In genomic region chr1:235069577-235070563, GRCh38 we compare ENCODE assay signal across 1 cellular context.
TF ChIP-seq lines count a peak whose summit lies in the region.

No MANE protein-coding gene starts in this region.

TF ChIP-seq in HepG2, 621 proteins besides CTCF, POLR2A, EP300 and RAD21 (continued from another document and continues in another):
- no peak for TF ChIP-seq GZF1 (CRISPR knock-in tag; IDR thresholded peaks at IDR 0.05)
- no peak for TF ChIP-seq ZNF318 (CRISPR knock-in tag; IDR thresholded peaks at IDR 0.05)
- no peak for TF ChIP-seq CC2D1A (CRISPR knock-in tag; IDR thresholded peaks at IDR 0.05)
- peak; percentile 46; the same call in 1 of the 2 replicates for TF ChIP-seq KAT7 (CRISPR knock-in tag; IDR thresholded peaks at IDR 0.05; ENCODE audit: borderline replicate concordance)
- no peak for TF ChIP-seq ATF7-NPFF (CRISPR knock-in tag; IDR thresholded peaks at IDR 0.05; ENCODE audit: low read depth)
- no peak for TF ChIP-seq ZNF20 (CRISPR knock-in tag; IDR thresholded peaks at IDR 0.05)
- TF ChIP-seq XRCC5 (optimal IDR thresholded peaks at IDR 0.05; ENCODE audit: low read length), result peak; percentile 44
- TF ChIP-seq ZNF503 (CRISPR knock-in tag; IDR thresholded peaks at IDR 0.05), result peak; percentile 57; the same call in 1 of the 2 replicates
- no peak for TF ChIP-seq LBX2 (CRISPR knock-in tag; IDR thresholded peaks at IDR 0.05; ENCODE audit: borderline replicate concordance)
- peak; percentile 92 for TF ChIP-seq SALL1 (CRISPR knock-in tag; IDR thresholded peaks at IDR 0.05)
- no peak for TF ChIP-seq DDIT3 (CRISPR knock-in tag; IDR thresholded peaks at IDR 0.05)
- no peak; the same call in 1 of the 2 replicates for TF ChIP-seq ZNF317 (CRISPR knock-in tag; IDR thresholded peaks at IDR 0.05)
- TF ChIP-seq KDM5A (IDR thresholded peaks at IDR 0.05; ENCODE audit: borderline replicate concordance, low read length), result no peak
- peak; percentile 90 for TF ChIP-seq SRSF1 (optimal IDR thresholded peaks at IDR 0.05; ENCODE audit: low read depth, low read length)
- no peak; the same call in 1 of the 2 replicates for TF ChIP-seq BCL3 (CRISPR knock-in tag; IDR thresholded peaks at IDR 0.05)
- peak; percentile 34; the same call in 1 of the 2 replicates for TF ChIP-seq ZNF350 (CRISPR knock-in tag; IDR thresholded peaks at IDR 0.05; ENCODE audit: borderline replicate concordance, low read depth)
- TF ChIP-seq ZNF598 (CRISPR knock-in tag; IDR thresholded peaks at IDR 0.05; ENCODE audit: borderline replicate concordance), result peak; percentile 76; the same call in 1 of the 2 replicates
- TF ChIP-seq CEBPZ (IDR thresholded peaks at IDR 0.05; ENCODE audit: low read length), result no peak
- no peak for TF ChIP-seq JDP2 (CRISPR knock-in tag; IDR thresholded peaks at IDR 0.05; ENCODE audit: borderline replicate concordance)
- peak; percentile 92 for TF ChIP-seq FOSL2 (CRISPR knock-in tag; IDR thresholded peaks at IDR 0.05)
- no peak for TF ChIP-seq ZNF530 (CRISPR knock-in tag; IDR thresholded peaks at IDR 0.05; ENCODE audit: low read depth)
- 0 out of 2 replicates have a peak, but pooled peaks have one; percentile 29 for TF ChIP-seq ZFYVE20 (CRISPR knock-in tag; IDR thresholded peaks at IDR 0.05; ENCODE audit: borderline replicate concordance, low read depth)
- TF ChIP-seq SOX6 (IDR thresholded peaks at IDR 0.05), result no peak
- TF ChIP-seq SOX6 (CRISPR knock-in tag; IDR thresholded peaks at IDR 0.05), result peak; percentile 85
- TF ChIP-seq FOXK1 (CRISPR knock-in tag; IDR thresholded peaks at IDR 0.05; ENCODE audit: borderline replicate concordance, low read depth), result peak; percentile 32
- TF ChIP-seq RARA (CRISPR knock-in tag; IDR thresholded peaks at IDR 0.05), result peak; percentile 81
- TF ChIP-seq RNF2 (conservative IDR thresholded peaks at IDR 0.05; ENCODE audit: low read depth), result peak; percentile 73; the same call in 1 of the 2 replicates
- peak; percentile 36; the same call in 1 of the 2 replicates for TF ChIP-seq KMT2A (CRISPR knock-in tag; IDR thresholded peaks at IDR 0.05)
- no peak for TF ChIP-seq RARG (CRISPR knock-in tag; IDR thresholded peaks at IDR 0.05; ENCODE audit: low read depth)
- peak; percentile 81 for TF ChIP-seq ZNF3 (CRISPR knock-in tag; IDR thresholded peaks at IDR 0.05)
- TF ChIP-seq THYN1 (CRISPR knock-in tag; IDR thresholded peaks at IDR 0.05; ENCODE audit: borderline replicate concordance, low read depth), result no peak
- peak; percentile 47; the same call in 1 of the 2 replicates for TF ChIP-seq ZBED4 (CRISPR knock-in tag; IDR thresholded peaks at IDR 0.05; ENCODE audit: borderline replicate concordance)
- no peak for TF ChIP-seq ZNF121 (CRISPR knock-in tag; IDR thresholded peaks at IDR 0.05)
- peak; percentile 60; the same call in 1 of the 2 replicates for TF ChIP-seq TSC22D2 (CRISPR knock-in tag; IDR thresholded peaks at IDR 0.05; ENCODE audit: borderline replicate concordance)
- TF ChIP-seq NFRKB (IDR thresholded peaks at IDR 0.05), result no peak
- no peak for TF ChIP-seq DZIP1 (CRISPR knock-in tag; IDR thresholded peaks at IDR 0.05)
- TF ChIP-seq ZNF207 (IDR thresholded peaks at IDR 0.05; ENCODE audit: borderline replicate concordance), result no peak
- no peak for TF ChIP-seq ZNF484 (CRISPR knock-in tag; IDR thresholded peaks at IDR 0.05; ENCODE audit: borderline replicate concordance, low read depth)
